In genomic region chr4:742742-743311, GRCh38 we compare ENCODE assay signal across 8 cellular contexts. TPM values are rescaled to one million over a fixed set of nuclear protein-coding genes. Genes with fewer than 3 reads are reported as not detected.
DNase-seq lines count a peak whose midpoint lies in the region; TF ChIP-seq lines count a peak whose summit lies in the region.

No MANE protein-coding gene starts in this region.

- no peak overlapping the region for H2BK5ac ChIP-seq in mesenchymal stem cell (ENCODE audit: low read depth, low read length, poor library complexity, severe bottlenecking)

- peaks cover 38 to 55% of the 10 kb centered on the region in 2 experiments for H3K36me3 ChIP-seq in mesenchymal stem cell (ENCODE audit: control insufficient read depth in 1 of 2, insufficient read depth in 2 of 2, low read depth in 1 of 2, low read length in 2 of 2)

- H3K4me3 ChIP-seq in choroid plexus epithelial cell (ENCODE audit: low read depth, low read length): no peak overlapping the region
- no peak overlapping the region for H3K4me3 ChIP-seq in mesenchymal stem cell (ENCODE audit: insufficient read depth in 1 of 2, low read depth in 1 of 2, low read length in 2 of 2)

- H3K4ac ChIP-seq in mesenchymal stem cell (ENCODE audit: low read depth in 1 of 2, low read length in 2 of 2): no peak overlapping the region

- H4K91ac ChIP-seq in mesenchymal stem cell (ENCODE audit: low read length): no peak overlapping the region

- no peak overlapping the region for H4K8ac ChIP-seq in mesenchymal stem cell (ENCODE audit: low read length)

- no peak overlapping the region for H3K14ac ChIP-seq in mesenchymal stem cell (ENCODE audit: low read length in 2 of 2)

- H3K9ac ChIP-seq in mesenchymal stem cell (ENCODE audit: low read length): no peak overlapping the region

- no peak overlapping the region for H2BK120ac ChIP-seq in mesenchymal stem cell (ENCODE audit: low read depth, low read length)

- H3K27me3 ChIP-seq in mesenchymal stem cell (ENCODE audit: control insufficient read depth in 1 of 2, insufficient read depth in 1 of 2, low read length in 2 of 2): no peaks in the 10 kb centered on the region

- TF ChIP-seq CTCF in choroid plexus epithelial cell (conservative IDR thresholded peaks at IDR 0.05; ENCODE audit: low read depth, low read length): peak; percentile 89

- no peak overlapping the region for H2BK12ac ChIP-seq in mesenchymal stem cell (ENCODE audit: low read length in 2 of 2)

- H3K4me1 ChIP-seq in mesenchymal stem cell (ENCODE audit: control insufficient read depth, insufficient read depth, low read depth, low read length): peaks cover 13% of the 10 kb centered on the region

- no peak overlapping the region for H2AK5ac ChIP-seq in mesenchymal stem cell (ENCODE audit: low read length, severe bottlenecking)

- H3K27ac ChIP-seq in mesenchymal stem cell (ENCODE audit: low read length, poor library complexity, severe bottlenecking): no peak overlapping the region

- H3K23ac ChIP-seq in mesenchymal stem cell (ENCODE audit: low read length in 2 of 2): no peak overlapping the region

- H3K9me3 ChIP-seq in mesenchymal stem cell (ENCODE audit: control insufficient read depth, low read length): no peaks in the 10 kb centered on the region

- no peak overlapping the region for H3K4me2 ChIP-seq in mesenchymal stem cell (ENCODE audit: low read length, poor library complexity, severe bottlenecking)

- H3K18ac ChIP-seq in mesenchymal stem cell (ENCODE audit: low read depth in 1 of 2, low read length in 2 of 2): peak overlapping the region in 1 of 2 experiments; percentile 4

- 70% methylated on average over 23 of the region's 26 CpGs for WGBS in mesenchymal stem cell

- H2AFZ ChIP-seq in mesenchymal stem cell (ENCODE audit: low read depth, low read length): no peak overlapping the region

- DNase-seq in AG08396 (ENCODE audit: low spot score): peak; percentile 93
- peak; percentile 90 for DNase-seq in GM19238 (ENCODE audit: insufficient read length, low spot score)
- peak; percentile 82 for DNase-seq in NAMALWA (ENCODE audit: low spot score)
- peak; percentile 77 to 78 for DNase-seq in activated CD4-positive, alpha-beta T cell treated with anti-CD3 and anti-CD28 coated beads for 4 hours
- peak; percentile 73 for DNase-seq in choroid plexus epithelial cell (ENCODE audit: low read depth)
- peak; percentile 65 for DNase-seq in mesenchymal stem cell
- peak; percentile 64 for DNase-seq in stimulated activated CD8-positive, alpha-beta memory T cell treated with anti-CD3 and anti-CD28 coated beads, Interleukin-4, amount 100 ng/mL, for 24 hours (ENCODE audit: low read depth)
- no peak for DNase-seq in NCI-H2171 (lab: John Stamatoyannopoulos, UW)

- H2BK15ac ChIP-seq in mesenchymal stem cell (ENCODE audit: low read depth, poor library complexity, severe bottlenecking): no peak overlapping the region

- H3K79me1 ChIP-seq in mesenchymal stem cell (replicated peaks; ENCODE audit: low read length, poor library complexity, severe bottlenecking): peaks cover 17% of the 10 kb centered on the region

RNA-seq across cellular contexts. Expression of gene PCGF3, which starts 37.2 kb away (rescaled TPM):
- polyA plus RNA-seq in mesenchymal stem cell (2013, experiment 1 of 2): 33.6 TPM
- 32.1 TPM for polyA plus RNA-seq in mesenchymal stem cell (2013, experiment 2 of 2)

RNA-seq across cellular contexts. Expression of gene SLC49A3, which starts 53.9 kb away (rescaled TPM):
- 1.4 TPM for polyA plus RNA-seq in mesenchymal stem cell (2013, experiment 1 of 2)
- polyA plus RNA-seq in mesenchymal stem cell (2013, experiment 2 of 2): 1.3 TPM
